Comparison of ENCODE assay signal across 9 cellular contexts in genomic region chr1:246413430-246413829, GRCh38.
"Had no signal": no experiment of that assay in that cellular context is flagged by ENCODE, and none has a peak within 500 bp of the region (broad histone marks: within the 10 kb centered on the region; RNA-seq: fewer than 3 reads in every experiment).

No MANE protein-coding gene starts in this region.

- DNase-seq: GM23248, GOT3, H9, HCEC 1CT, IMR-90, KBM-7 had no signal

- FAIRE-seq: H54, HTR-8/SVneo had no signal

- H2AFZ ChIP-seq: GM23248 had no signal

- H3K9ac ChIP-seq: GM23248, KMS-11 had no signal

- H3K4me3 ChIP-seq: GM23248 had no signal

- H3K4me2 ChIP-seq: KMS-11 had no signal

- H3K27ac ChIP-seq: GM23248, KMS-11 had no signal
